16 cellular contexts compared by ENCODE assay signal in the genomic region with DNA sequence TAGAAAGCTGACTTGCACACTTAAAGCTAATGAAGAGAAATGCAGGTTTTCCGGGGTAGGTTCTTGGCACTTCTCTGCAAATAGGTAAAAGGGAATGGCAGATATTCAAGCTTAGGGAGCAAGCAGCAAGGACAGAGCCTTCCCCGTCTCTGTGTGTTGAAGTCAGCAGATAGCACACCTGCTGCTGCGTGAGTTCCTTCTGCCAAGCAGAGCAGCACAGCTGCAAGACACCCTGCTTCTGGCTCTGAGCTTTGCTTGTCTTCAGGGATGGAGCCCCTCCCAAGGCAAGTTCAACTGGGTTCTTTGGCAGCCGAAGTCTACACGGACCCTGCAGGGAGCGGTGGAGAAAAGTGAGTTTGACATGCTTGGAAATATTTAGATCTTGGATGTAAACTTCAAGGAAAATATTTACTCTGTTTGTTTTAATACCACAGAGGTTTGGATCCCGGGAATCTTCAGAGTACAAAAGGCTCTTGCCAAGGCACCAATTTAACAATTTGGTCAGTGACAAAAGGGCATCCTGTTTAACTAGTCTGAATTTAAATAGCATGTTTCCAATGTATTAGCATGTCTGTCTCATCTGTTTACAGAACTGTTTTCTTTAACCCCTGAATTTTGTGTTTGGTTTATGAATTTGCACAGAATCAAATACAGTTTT.
A peak's percentile ranks its signal among the peaks of the same experiment; 100 is the strongest.
DNase-seq lines count a peak whose midpoint lies in the region; ATAC-seq and TF ChIP-seq lines count a peak whose summit lies in the region.
"Had no signal": no experiment of that assay in that cellular context is flagged by ENCODE, and none has a peak within 500 bp of the region (broad histone marks: within the 10 kb centered on the region; RNA-seq: fewer than 3 reads in every experiment).

No MANE protein-coding gene starts in this region.

- H2AFZ ChIP-seq in MM.1S (ENCODE audit: low read length): no peak overlapping the region
- H2AFZ ChIP-seq in neural progenitor cell (replicated peaks): no peak overlapping the region
- H2AFZ ChIP-seq in mesenchymal stem cell (ENCODE audit: low read depth, low read length): no peak overlapping the region

- H2BK15ac ChIP-seq in mesenchymal stem cell (ENCODE audit: low read depth, poor library complexity, severe bottlenecking): no peak overlapping the region

- no peak overlapping the region for H2BK5ac ChIP-seq in mesenchymal stem cell (ENCODE audit: low read depth, low read length, poor library complexity, severe bottlenecking)

- H3K9me3 Mint-ChIP-seq in endodermal cell (no peaks in the 10 kb centered on the region), neural progenitor cell (peaks cover 9% of the 10 kb centered on the region)

- H3K4me3 ChIP-seq in MM.1S (ENCODE audit: low read length) (no peak overlapping the region), endodermal cell (ENCODE audit: low read length) (no peak overlapping the region), neural progenitor cell (no peak overlapping the region), mesenchymal stem cell (ENCODE audit: insufficient read depth in 1 of 2, low read depth in 1 of 2, low read length in 2 of 2) (no peak overlapping the region)

- H3K23ac ChIP-seq in mesenchymal stem cell (ENCODE audit: low read length in 2 of 2): no peak overlapping the region

- H3K27me3 Mint-ChIP-seq in endodermal cell (ENCODE audit: insufficient read depth) (no peaks in the 10 kb centered on the region), neural progenitor cell (ENCODE audit: insufficient read depth, low read depth) (no peaks in the 10 kb centered on the region)
- H3K27me3 Mint-ChIP-seq: activated CD8-positive, alpha-beta memory T cell treated with anti-CD3 and anti-CD28 coated beads, Interleukin-2, amount 10 ng/mL, durations not matched to agents 7 days and 5 days; effector memory CD8-positive, alpha-beta T cell had no signal

- no peak overlapping the region for H3K9ac ChIP-seq in MM.1S (ENCODE audit: low read length)
- H3K9ac ChIP-seq in endodermal cell (ENCODE audit: extremely low read depth, low read length, poor library complexity, severe bottlenecking): no peak overlapping the region
- H3K9ac ChIP-seq in neural progenitor cell: no peak overlapping the region
- H3K9ac ChIP-seq in mesenchymal stem cell (ENCODE audit: low read length): no peak overlapping the region

- H3K4me1 ChIP-seq in MM.1S (ENCODE audit: low read length): no peaks in the 10 kb centered on the region
- H3K4me1 ChIP-seq in endodermal cell (ENCODE audit: control insufficient read depth, insufficient read depth, low read length): no peaks in the 10 kb centered on the region
- H3K4me1 ChIP-seq in neural progenitor cell: peaks cover 7% of the 10 kb centered on the region
- peaks cover 3% of the 10 kb centered on the region for H3K4me1 ChIP-seq in mesenchymal stem cell (ENCODE audit: control insufficient read depth, insufficient read depth, low read depth, low read length)

- no peak overlapping the region for H2BK12ac ChIP-seq in mesenchymal stem cell (ENCODE audit: low read length in 2 of 2)

- no peaks in the 10 kb centered on the region for H3K9me2 ChIP-seq in MM.1S (replicated peaks; ENCODE audit: insufficient read depth, low read length)

- no peaks in the 10 kb centered on the region for H4K20me1 ChIP-seq in MM.1S (ENCODE audit: insufficient read depth, low read length)
- H4K20me1 ChIP-seq in neural progenitor cell (ENCODE audit: low read depth): no peaks in the 10 kb centered on the region

- no peak overlapping the region for H4K8ac ChIP-seq in mesenchymal stem cell (ENCODE audit: low read length)

- H3K9me3 ChIP-seq in MM.1S (replicated peaks; ENCODE audit: insufficient read depth, low read length): no peaks in the 10 kb centered on the region
- peaks cover 5% of the 10 kb centered on the region for H3K9me3 ChIP-seq in endodermal cell (ENCODE audit: control insufficient read depth, low read length)
- H3K9me3 ChIP-seq in neural progenitor cell (ENCODE audit: low read depth): no peaks in the 10 kb centered on the region
- H3K9me3 ChIP-seq in mesenchymal stem cell (ENCODE audit: control insufficient read depth, low read length): peaks cover 29% of the 10 kb centered on the region

- H3K4me1 Mint-ChIP-seq in endodermal cell (peaks cover 13% of the 10 kb centered on the region), neural progenitor cell (peaks cover 9% of the 10 kb centered on the region)
- H3K4me1 Mint-ChIP-seq: activated CD8-positive, alpha-beta memory T cell treated with anti-CD3 and anti-CD28 coated beads, Interleukin-2, amount 10 ng/mL, durations not matched to agents 7 days and 5 days; CD14-positive monocyte; naive thymus-derived CD4-positive, alpha-beta T cell had no signal

- no peaks in the 10 kb centered on the region for H3K79me1 ChIP-seq in mesenchymal stem cell (replicated peaks; ENCODE audit: low read length, poor library complexity, severe bottlenecking)

- H3K4me3 Mint-ChIP-seq in endodermal cell (no peak overlapping the region), neural progenitor cell (no peak overlapping the region)
- H3K4me3 Mint-ChIP-seq: activated CD8-positive, alpha-beta memory T cell treated with anti-CD3 and anti-CD28 coated beads, Interleukin-2, amount 10 ng/mL, durations not matched to agents 7 days and 5 days; CD14-positive monocyte; effector memory CD8-positive, alpha-beta T cell; naive thymus-derived CD4-positive, alpha-beta T cell had no signal

- no peaks in the 10 kb centered on the region for H3F3A ChIP-seq in MM.1S (ENCODE audit: insufficient read depth, low read length)
- H3F3A ChIP-seq in neural progenitor cell (ENCODE audit: low read depth): no peaks in the 10 kb centered on the region

- H4K91ac ChIP-seq in mesenchymal stem cell (ENCODE audit: low read length): no peak overlapping the region

- H3K27ac Mint-ChIP-seq in endodermal cell: no peak overlapping the region
- H3K27ac Mint-ChIP-seq in neural progenitor cell: no peak overlapping the region
- H3K27ac Mint-ChIP-seq: activated CD8-positive, alpha-beta memory T cell treated with anti-CD3 and anti-CD28 coated beads, Interleukin-2, amount 10 ng/mL, durations not matched to agents 7 days and 5 days; effector memory CD8-positive, alpha-beta T cell; naive thymus-derived CD4-positive, alpha-beta T cell had no signal

- H3K27me3 ChIP-seq in MM.1S (replicated peaks; ENCODE audit: insufficient read depth, low read length) (no peaks in the 10 kb centered on the region), endodermal cell (ENCODE audit: control insufficient read depth, insufficient read depth, low read length, poor library complexity, severe bottlenecking) (no peaks in the 10 kb centered on the region), neural progenitor cell (no peaks in the 10 kb centered on the region), mesenchymal stem cell (ENCODE audit: control insufficient read depth in 1 of 2, insufficient read depth in 1 of 2, low read length in 2 of 2) (no peaks in the 10 kb centered on the region)

- H3K18ac ChIP-seq in mesenchymal stem cell (ENCODE audit: low read depth in 1 of 2, low read length in 2 of 2): no peak overlapping the region

- no peak overlapping the region for H3K14ac ChIP-seq in mesenchymal stem cell (ENCODE audit: low read length in 2 of 2)

- no peak for TF ChIP-seq CTCF in AG09319 (IDR thresholded peaks at IDR 0.05; ENCODE audit: low read depth, low read length)
- no peak for TF ChIP-seq CTCF in MM.1S (IDR thresholded peaks at IDR 0.05; ENCODE audit: low read length)
- TF ChIP-seq CTCF in endodermal cell (conservative IDR thresholded peaks at IDR 0.05): no peak
- TF ChIP-seq CTCF in neural progenitor cell (IDR thresholded peaks at IDR 0.05): no peak

- H2AK5ac ChIP-seq in mesenchymal stem cell (ENCODE audit: low read length, severe bottlenecking): no peak overlapping the region

- H3K4me2 ChIP-seq in MM.1S (ENCODE audit: low read depth, low read length): no peak overlapping the region
- H3K4me2 ChIP-seq in neural progenitor cell: no peak overlapping the region
- no peak overlapping the region for H3K4me2 ChIP-seq in mesenchymal stem cell (ENCODE audit: low read length, poor library complexity, severe bottlenecking)

- DNase-seq in AG09319 (ENCODE audit: extremely low read depth, low read depth) (peak; percentile 11), MM.1S (peak; percentile 35), endodermal cell (peak; percentile 82), neural progenitor cell (ENCODE audit: low spot score) (peak; percentile 23), mesenchymal stem cell (no peak), T-helper 1 cell (no peak)
- DNase-seq: activated CD8-positive, alpha-beta memory T cell treated with anti-CD3 and anti-CD28 coated beads, Interleukin-2, amount 10 ng/mL, durations not matched to agents 7 days and 5 days; amniotic stem cell; effector memory CD8-positive, alpha-beta T cell; NCI-H187 treated with DMSO at 0.1 percent for 48 hours; stimulated activated CD4-positive, alpha-beta T cell treated with anti-CD3 and anti-CD28 coated beads, Interleukin-15, amount 100 ng/mL, for 24 hours; stimulated activated CD8-positive, alpha-beta memory T cell treated with anti-CD3 and anti-CD28 coated beads, Interleukin-4, amount 100 ng/mL, for 48 hours had no signal

- H3K4ac ChIP-seq in mesenchymal stem cell (ENCODE audit: low read depth in 1 of 2, low read length in 2 of 2): no peak overlapping the region

- ATAC-seq in GM21447 (IDR thresholded peaks at IDR 0.05; ENCODE audit: unreplicated experiment): no peak
- ATAC-seq in HG02970 (IDR thresholded peaks at IDR 0.05; ENCODE audit: low FRiP score, unreplicated experiment): no peak
- ATAC-seq: activated CD8-positive, alpha-beta memory T cell treated with anti-CD3 and anti-CD28 coated beads, Interleukin-2, amount 10 ng/mL, durations not matched to agents 7 days and 5 days; effector memory CD8-positive, alpha-beta T cell; naive thymus-derived CD4-positive, alpha-beta T cell had no signal

- H3K79me2 ChIP-seq in MM.1S (ENCODE audit: low read length): no peaks in the 10 kb centered on the region
- H3K79me2 ChIP-seq in neural progenitor cell (ENCODE audit: low read depth): no peaks in the 10 kb centered on the region

- H3K36me3 Mint-ChIP-seq in endodermal cell (ENCODE audit: low read depth) (no peaks in the 10 kb centered on the region), neural progenitor cell (no peaks in the 10 kb centered on the region)
- H3K36me3 Mint-ChIP-seq: activated CD8-positive, alpha-beta memory T cell treated with anti-CD3 and anti-CD28 coated beads, Interleukin-2, amount 10 ng/mL, durations not matched to agents 7 days and 5 days; CD14-positive monocyte; naive thymus-derived CD4-positive, alpha-beta T cell had no signal

- no peaks in the 10 kb centered on the region for H3K36me3 ChIP-seq in MM.1S (replicated peaks; ENCODE audit: insufficient read depth, low read length)
- no peaks in the 10 kb centered on the region for H3K36me3 ChIP-seq in endodermal cell (ENCODE audit: control insufficient read depth, insufficient read depth, low read length)
- no peaks in the 10 kb centered on the region for H3K36me3 ChIP-seq in neural progenitor cell
- H3K36me3 ChIP-seq in mesenchymal stem cell (ENCODE audit: control insufficient read depth in 1 of 2, insufficient read depth in 2 of 2, low read depth in 1 of 2, low read length in 2 of 2): no peaks in the 10 kb centered on the region

- H3K27ac ChIP-seq in MM.1S (ENCODE audit: low read length) (no peak overlapping the region), endodermal cell (ENCODE audit: low read depth, low read length) (no peak overlapping the region), neural progenitor cell (no peak overlapping the region), mesenchymal stem cell (ENCODE audit: low read length, poor library complexity, severe bottlenecking) (no peak overlapping the region)

- 53 to 83% methylated on average over 1 to 7 of the region's 7 CpGs for WGBS in endodermal cell (ENCODE audit: insufficient coverage in 1 of 2, insufficient read length in 1 of 2), 2 experiments
- WGBS in mesenchymal stem cell: 46% methylated on average over 7 of the region's 7 CpGs

- no peak overlapping the region for H2BK120ac ChIP-seq in mesenchymal stem cell (ENCODE audit: low read depth, low read length)

Comparison
In these comparisons a context has a peak if more than half of its experiments do, and no peak if none do; other contexts are left out.
1. DNase-seq: peak in AG09319 (single experiment), MM.1S (single experiment), endodermal cell (single experiment) and neural progenitor cell (single experiment); none in mesenchymal stem cell (single experiment) and T-helper 1 cell (0 of 5).